In genomic region chr2:235135990-235136561, GRCh38 we compare ENCODE assay signal across 8 cellular contexts.
A peak's percentile ranks its signal among the peaks of the same experiment; 100 is the strongest.
DNase-seq lines count a peak whose midpoint lies in the region; ATAC-seq and TF ChIP-seq lines count a peak whose summit lies in the region.

No MANE protein-coding gene starts in this region.

- peak in 6 of 7 experiments; percentile 25 to 62 (median 38) for DNase-seq in CD8-positive, alpha-beta T cell
- DNase-seq in HFFc6 (peak; percentile 77), OCI-LY7 (ENCODE audit: low spot score) (peak; percentile 27), glutamatergic neuron (peak; percentile 89), progenitor cell of endocrine pancreas (ENCODE audit: low spot score, unreplicated experiment) (peak; percentile 62)
- peak; percentile 68 for DNase-seq in activated naive CD4-positive, alpha-beta T cell treated with anti-CD3 and anti-CD28 coated beads for 36 hours

- no peaks in the 10 kb centered on the region for H3K9me3 Mint-ChIP-seq in CD8-positive, alpha-beta T cell
- H3K9me3 Mint-ChIP-seq in HFFc6 = no peaks in the 10 kb centered on the region
- H3K9me3 Mint-ChIP-seq in activated naive CD4-positive, alpha-beta T cell treated with anti-CD3 and anti-CD28 coated beads for 36 hours = no peaks in the 10 kb centered on the region
- H3K9me3 Mint-ChIP-seq in glutamatergic neuron (ENCODE audit: unreplicated experiment) = no peaks in the 10 kb centered on the region
- no peaks in the 10 kb centered on the region for H3K9me3 Mint-ChIP-seq in progenitor cell of endocrine pancreas (ENCODE audit: low read depth)

- intact Hi-C loops in CD8-positive, alpha-beta T cell (cut with DNase I, micrococcal nuclease) = loop anchor here in 1 of 2 experiments (2.0 to 5.0 kb wide), 2 partner anchors 457 to 611 kb away; no protein-coding TSS in a partner anchor
- intact Hi-C loops in OCI-LY7 (cut with micrococcal nuclease; ENCODE audit: unreplicated experiment) = loop anchor here (10.0 kb wide), 1 partner anchor 459 kb away; no protein-coding TSS in a partner anchor
- intact Hi-C loops in activated naive CD4-positive, alpha-beta T cell treated with anti-CD3 and anti-CD28 coated beads for 36 hours (cut with micrococcal nuclease) = loop anchor here (1.0 kb wide), 1 partner anchor 610 kb away; no protein-coding TSS in a partner anchor

- H3K4me1 ChIP-seq in CD8-positive, alpha-beta T cell (ENCODE audit: insufficient read depth, low read length) = no peaks in the 10 kb centered on the region
- H3K4me1 ChIP-seq in OCI-LY7 (ENCODE audit: insufficient read depth, low read length, poor library complexity, severe bottlenecking) = no peaks in the 10 kb centered on the region

- no peak for ATAC-seq in CD8-positive, alpha-beta T cell
- ATAC-seq in HG03469 (IDR thresholded peaks at IDR 0.05; ENCODE audit: unreplicated experiment) (no peak), GM19324 (IDR thresholded peaks at IDR 0.05; ENCODE audit: low FRiP score, unreplicated experiment) (no peak)

- no peaks in the 10 kb centered on the region for H3K9me3 ChIP-seq in CD8-positive, alpha-beta T cell (ENCODE audit: low read length)
- no peaks in the 10 kb centered on the region for H3K9me3 ChIP-seq in OCI-LY7 (ENCODE audit: low read length)

- no peaks in the 10 kb centered on the region for H3K36me3 ChIP-seq in CD8-positive, alpha-beta T cell (ENCODE audit: insufficient read depth, low read length)
- H3K36me3 ChIP-seq in OCI-LY7 (ENCODE audit: insufficient read depth, low read length) = no peaks in the 10 kb centered on the region

- H3K4me1 Mint-ChIP-seq in CD8-positive, alpha-beta T cell (ENCODE audit: low read depth) = no peaks in the 10 kb centered on the region
- H3K4me1 Mint-ChIP-seq in HFFc6 (ENCODE audit: low read depth) (peaks cover 6% of the 10 kb centered on the region), glutamatergic neuron (ENCODE audit: low read depth, unreplicated experiment) (peaks cover 9% of the 10 kb centered on the region), progenitor cell of endocrine pancreas (ENCODE audit: low read depth) (no peaks in the 10 kb centered on the region)
- H3K4me1 Mint-ChIP-seq in activated naive CD4-positive, alpha-beta T cell treated with anti-CD3 and anti-CD28 coated beads for 36 hours (ENCODE audit: low read depth) = no peaks in the 10 kb centered on the region

- peaks cover 37% of the 10 kb centered on the region for H3K27me3 Mint-ChIP-seq in CD8-positive, alpha-beta T cell (ENCODE audit: low read depth)
- peaks cover 15% of the 10 kb centered on the region for H3K27me3 Mint-ChIP-seq in HFFc6 (ENCODE audit: insufficient read depth)
- peaks cover 35% of the 10 kb centered on the region for H3K27me3 Mint-ChIP-seq in activated naive CD4-positive, alpha-beta T cell treated with anti-CD3 and anti-CD28 coated beads for 36 hours (ENCODE audit: low read depth)
- no peaks in the 10 kb centered on the region for H3K27me3 Mint-ChIP-seq in glutamatergic neuron (ENCODE audit: unreplicated experiment)
- peaks cover 14% of the 10 kb centered on the region for H3K27me3 Mint-ChIP-seq in progenitor cell of endocrine pancreas

- H4K20me1 ChIP-seq in OCI-LY7 (ENCODE audit: insufficient read depth, low read length) = no peaks in the 10 kb centered on the region

- no peaks in the 10 kb centered on the region for H3K9me2 ChIP-seq in OCI-LY7 (ENCODE audit: insufficient read depth, low read length)

- no peak overlapping the region for H3K4me3 ChIP-seq in CD8-positive, alpha-beta T cell (ENCODE audit: low read depth, low read length)
- no peak overlapping the region for H3K4me3 ChIP-seq in OCI-LY7 (ENCODE audit: low read depth, low read length, poor library complexity, severe bottlenecking)

- H3K36me3 Mint-ChIP-seq in CD8-positive, alpha-beta T cell = no peaks in the 10 kb centered on the region
- H3K36me3 Mint-ChIP-seq in HFFc6 (ENCODE audit: low read depth) = no peaks in the 10 kb centered on the region
- H3K36me3 Mint-ChIP-seq in activated naive CD4-positive, alpha-beta T cell treated with anti-CD3 and anti-CD28 coated beads for 36 hours (ENCODE audit: low read depth) = no peaks in the 10 kb centered on the region
- H3K36me3 Mint-ChIP-seq in glutamatergic neuron (ENCODE audit: unreplicated experiment) = no peaks in the 10 kb centered on the region
- H3K36me3 Mint-ChIP-seq in progenitor cell of endocrine pancreas (ENCODE audit: insufficient read depth) = no peaks in the 10 kb centered on the region

- peak; percentile 33 for TF ChIP-seq CTCF in CD8-positive, alpha-beta T cell (IDR thresholded peaks at IDR 0.05)
- TF ChIP-seq CTCF in HFFc6 (IDR thresholded peaks at IDR 0.05) = peak; percentile 96
- peak; percentile 74 for TF ChIP-seq CTCF in OCI-LY7 (conservative IDR thresholded peaks at IDR 0.05; ENCODE audit: low read length)
- peak; percentile 93 for TF ChIP-seq CTCF in glutamatergic neuron (IDR thresholded peaks at IDR 0.05; ENCODE audit: partially characterized antibody, unreplicated experiment)
- TF ChIP-seq CTCF in progenitor cell of endocrine pancreas (IDR thresholded peaks at IDR 0.05; ENCODE audit: unreplicated experiment) = peak; percentile 83

- no peak overlapping the region for H3K4me2 ChIP-seq in OCI-LY7 (ENCODE audit: low read length)

- no peak overlapping the region for H2AFZ ChIP-seq in OCI-LY7 (ENCODE audit: low read length)

- POLR2A ChIA-PET in CD8-positive, alpha-beta T cell (lab: Charles Lee) = no interaction called here
- POLR2A ChIA-PET in OCI-LY7 (lab: Charles Lee) = no interaction called here

- CTCF ChIA-PET in CD8-positive, alpha-beta T cell (lab: Charles Lee) = interaction anchor here (0.6 to 2.3 kb wide), 3 partner anchors 306 to 607 kb away, joined by 3 to 10 read pairs (median 4); no protein-coding TSS in a partner anchor
- CTCF ChIA-PET in OCI-LY7 (lab: Charles Lee; ENCODE audit: unreplicated experiment) = no interaction called here
- CTCF ChIA-PET in activated naive CD4-positive, alpha-beta T cell treated with anti-CD3 and anti-CD28 coated beads for 36 hours (lab: Charles Lee) = interaction anchor here (0.6 to 1.2 kb wide), 5 partner anchors 15 to 460 kb away, joined by 3 to 4 read pairs (median 3); no protein-coding TSS in a partner anchor

- no peaks in the 10 kb centered on the region for H3K27me3 ChIP-seq in CD8-positive, alpha-beta T cell (ENCODE audit: insufficient read depth, low read length)

- H3K79me2 ChIP-seq in OCI-LY7 (ENCODE audit: insufficient read depth, low read depth, low read length) = no peaks in the 10 kb centered on the region

- no peak overlapping the region for H3K27ac ChIP-seq in CD8-positive, alpha-beta T cell (ENCODE audit: low read depth, low read length)
- no peak overlapping the region for H3K27ac ChIP-seq in OCI-LY7 (ENCODE audit: low read depth, low read length, poor library complexity, severe bottlenecking)

- no TSS peak for BruUV-seq in OCI-LY7 (replicated peaks; lab: Mats Ljungman, UMichigan)

- H3K27ac Mint-ChIP-seq in CD8-positive, alpha-beta T cell = no peak overlapping the region
- H3K27ac Mint-ChIP-seq in HFFc6 = 0 out of 2 replicates have a peak overlapping the region, but pooled peaks have one; percentile 23
- no peak overlapping the region for H3K27ac Mint-ChIP-seq in activated naive CD4-positive, alpha-beta T cell treated with anti-CD3 and anti-CD28 coated beads for 36 hours
- H3K27ac Mint-ChIP-seq in glutamatergic neuron (ENCODE audit: unreplicated experiment) = no peak overlapping the region
- H3K27ac Mint-ChIP-seq in progenitor cell of endocrine pancreas = no peak overlapping the region

- no peak overlapping the region for H3K4me3 Mint-ChIP-seq in CD8-positive, alpha-beta T cell
- H3K4me3 Mint-ChIP-seq in HFFc6 (peak overlapping the region; percentile 64), glutamatergic neuron (ENCODE audit: unreplicated experiment) (no peak overlapping the region), progenitor cell of endocrine pancreas (ENCODE audit: low read depth) (no peak overlapping the region)
- H3K4me3 Mint-ChIP-seq in activated naive CD4-positive, alpha-beta T cell treated with anti-CD3 and anti-CD28 coated beads for 36 hours = no peak overlapping the region

Comparison
In these comparisons a context has a peak if more than half of its experiments do, and no peak if none do; other contexts are left out.
1. DNase-seq: peak in every context shown above with its lines; median percentile 89 in glutamatergic neuron; 77 in HFFc6; 68 in activated naive CD4-positive, alpha-beta T cell treated with anti-CD3 and anti-CD28 coated beads for 36 hours; 62 in progenitor cell of endocrine pancreas; 38 in CD8-positive, alpha-beta T cell; 27 in OCI-LY7.
2. CTCF ChIP-seq: peak in every context shown above with its lines; median percentile 96 in HFFc6; 93 in glutamatergic neuron; 83 in progenitor cell of endocrine pancreas; 74 in OCI-LY7; 33 in CD8-positive, alpha-beta T cell.